Comparison of ENCODE assay signal across 13 cellular contexts in the genomic region with DNA sequence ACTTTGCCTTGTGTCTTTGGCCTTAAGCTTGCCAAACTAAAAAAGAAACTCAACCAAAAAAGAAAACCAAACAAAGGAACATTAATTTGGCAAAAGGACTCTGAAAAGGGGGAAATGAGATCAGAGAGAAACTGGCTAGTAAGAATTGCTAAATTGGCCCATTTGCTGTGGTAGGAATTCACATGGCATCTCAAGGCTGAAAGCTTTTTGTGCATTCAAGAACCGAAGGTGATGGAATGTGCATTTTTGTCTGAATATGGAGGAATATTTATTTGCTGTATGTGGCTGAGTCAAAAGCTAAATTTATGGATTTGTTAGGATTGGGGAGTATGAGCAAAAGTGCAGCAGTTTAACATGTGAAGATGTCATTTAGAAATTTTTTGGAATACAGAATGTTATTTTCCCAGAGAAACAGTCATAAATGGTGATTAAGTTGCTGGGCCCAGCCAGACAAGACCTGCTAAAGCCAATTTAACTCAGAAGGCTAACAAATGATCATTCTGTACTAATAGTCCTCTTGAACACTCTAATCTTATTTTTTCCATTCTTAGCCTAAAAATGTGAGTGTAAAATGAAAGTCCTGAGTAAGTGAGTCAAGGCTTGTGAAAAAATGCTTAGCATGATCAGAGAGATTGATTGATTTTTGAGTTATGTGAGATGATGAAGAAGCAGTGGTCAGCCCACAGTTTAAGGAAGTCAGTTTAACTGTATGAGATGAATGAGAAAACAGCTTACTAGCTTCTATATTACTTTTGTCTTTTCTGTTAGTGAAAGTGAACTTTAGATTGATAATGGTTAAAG.
DNase-seq lines count a peak whose midpoint lies in the region; ATAC-seq, FAIRE-seq and TF ChIP-seq lines count a peak whose summit lies in the region.
"Had no signal": no experiment of that assay in that cellular context is flagged by ENCODE, and none has a peak within 500 bp of the region (broad histone marks: within the 10 kb centered on the region; RNA-seq: fewer than 3 reads in every experiment).

No MANE protein-coding gene starts in this region.

- peaks cover 0 to 21% (median 0%) of the 10 kb centered on the region in 9 donors for H3K36me3 ChIP-seq in heart right ventricle
- peaks cover 5% of the 10 kb centered on the region; the same call in 2 of the 3 replicates for H3K36me3 ChIP-seq in K562 (ENCODE audit: control insufficient read depth, insufficient read depth, low read length)
- no peaks in the 10 kb centered on the region for H3K36me3 ChIP-seq in mucosa of rectum (ENCODE audit: control insufficient read depth in 2 of 2, insufficient read depth in 2 of 2, low read length in 2 of 2)
- H3K36me3 ChIP-seq in H7 (replicated peaks; ENCODE audit: control insufficient read depth, insufficient read depth, low read length), result no peaks in the 10 kb centered on the region

- H3K9me3 ChIP-seq in heart right ventricle, result no peaks in the 10 kb centered on the region
- no peaks in the 10 kb centered on the region for H3K9me3 ChIP-seq in K562 (replicated peaks; ENCODE audit: control insufficient read depth, insufficient read depth, low read depth, low read length)
- H3K9me3 ChIP-seq in mucosa of rectum (ENCODE audit: control insufficient read depth in 2 of 2, low read length in 2 of 2), result no peaks in the 10 kb centered on the region

- H3K36me3 Mint-ChIP-seq in nephron progenitor cell (ENCODE audit: low read depth), result peaks cover 23% of the 10 kb centered on the region

- CTCF ChIA-PET in K562 (lab: Yijun Ruan, JAX; ENCODE audit: low intra/inter-chr PET ratio), result no interaction called here

- TF ChIP-seq RAD21 in K562 (CRISPR knock-in tag; conservative IDR thresholded peaks at IDR 0.05 in 1 of 2, IDR thresholded peaks at IDR 0.05 in 1 of 2), result no peak

- no peak for DNase-seq in heart right ventricle
- DNase-seq in Right ventricle myocardium superior, result no peak
- no peak for DNase-seq in K562 (ENCODE audit: extremely low read depth in 1 of 4, low spot score in 3 of 4)
- no peak for DNase-seq in H7
- DNase-seq in nephron progenitor cell, result no peak
- no peak for DNase-seq in NCI-H774 (lab: John Stamatoyannopoulos, UW)
- DNase-seq: endodermal cell; naive thymus-derived CD4-positive, alpha-beta T cell; NCI-H2029 had no signal

- intact Hi-C loops in heart right ventricle (cut with DNase I) (no loop called here), Right ventricle myocardium superior (cut with DNase I) (no loop called here), K562 (cut with micrococcal nuclease) (no loop called here)

- no peaks in the 10 kb centered on the region for H3K79me2 ChIP-seq in K562 (ENCODE audit: control insufficient read depth, insufficient read depth, low read length)

- BruUV-seq in K562 (replicated peaks; lab: Mats Ljungman, UMichigan), result no TSS peak

- peak in 5 of 8 donors; percentile 6 to 55 (median 38) for ATAC-seq in heart right ventricle
- no peak for ATAC-seq in Right ventricle myocardium superior (ENCODE audit: poor library complexity)
- ATAC-seq in K562, result no peak
- no peak for ATAC-seq in GM21576 (IDR thresholded peaks at IDR 0.05; ENCODE audit: unreplicated experiment)
- ATAC-seq: naive thymus-derived CD4-positive, alpha-beta T cell had no signal

- H3K4me3 ChIP-seq in heart right ventricle (no peak overlapping the region), K562 (no peak overlapping the region), mucosa of rectum (ENCODE audit: low read length in 2 of 2) (no peak overlapping the region), H7 (ENCODE audit: insufficient read depth, low read depth, low read length) (no peak overlapping the region)

- no peak overlapping the region for H3K4me2 ChIP-seq in K562 (ENCODE audit: insufficient read depth, low read length)

- no peak for TF ChIP-seq POLR2A in K562 (conservative IDR thresholded peaks at IDR 0.05)

- H3K9me3 Mint-ChIP-seq in nephron progenitor cell, result no peaks in the 10 kb centered on the region
- H3K9me3 Mint-ChIP-seq: endodermal cell; T-helper 1 cell treated with Interleukin-12 subunit alpha and Interleukin-12 subunit beta and Interleukin-4 antibody, amounts not matched to agents 30 μg/mL and 1 μg/mL, for 36 hours had no signal

- in situ Hi-C loops in K562 (cut with MboI), result no loop called here

- no peak for TF ChIP-seq EP300 in K562 (IDR thresholded peaks at IDR 0.05; ENCODE audit: low read length)

- H3K4me1 ChIP-seq in heart right ventricle, result peaks cover 11 to 71% (median 47%) of the 10 kb centered on the region in 9 donors
- peaks cover 3 to 5% of the 10 kb centered on the region in 2 experiments; a peak in 3 of 5 replicates for H3K4me1 ChIP-seq in K562 (replicated peaks in 1 of 2; ENCODE audit: control insufficient read depth in 2 of 2, insufficient read depth in 2 of 2, low read length in 2 of 2)
- H3K4me1 ChIP-seq in mucosa of rectum (ENCODE audit: control insufficient read depth in 2 of 2, insufficient read depth in 2 of 2, low read length in 2 of 2), result no peaks in the 10 kb centered on the region

- no peak overlapping the region for H2AFZ ChIP-seq in K562 (ENCODE audit: low read depth, low read length)

- H3K27me3 Mint-ChIP-seq in nephron progenitor cell (ENCODE audit: low read depth, poor library complexity), result no peaks in the 10 kb centered on the region
- H3K27me3 Mint-ChIP-seq: naive thymus-derived CD4-positive, alpha-beta T cell had no signal

- WGBS in heart right ventricle, 2 donors, result 50 to 68% methylated on average over 1 of the region's 1 CpG
- 88% methylated on average over 1 of the region's 1 CpG for WGBS in K562 (ENCODE audit: insufficient coverage, low coverage, missing lambda C conversion rate)

- no peaks in the 10 kb centered on the region for H4K20me1 ChIP-seq in K562 (replicated peaks; ENCODE audit: control insufficient read depth, insufficient read depth, low read length)

- TF ChIP-seq CTCF in heart right ventricle (IDR thresholded peaks at IDR 0.05), result no peak
- no peak for TF ChIP-seq CTCF in K562 (IDR thresholded peaks at IDR 0.05 in 2 of 3, conservative IDR thresholded peaks at IDR 0.05 in 1 of 3; ENCODE audit: insufficient read depth in 2 of 3, low read depth in 1 of 3, low read length in 3 of 3)
- no peak for TF ChIP-seq CTCF in nephron progenitor cell (IDR thresholded peaks at IDR 0.05)

- H3K4me3 Mint-ChIP-seq in nephron progenitor cell, result no peak overlapping the region
- H3K4me3 Mint-ChIP-seq: endodermal cell; naive thymus-derived CD4-positive, alpha-beta T cell; T-helper 1 cell treated with Interleukin-12 subunit alpha and Interleukin-12 subunit beta and Interleukin-4 antibody, amounts not matched to agents 30 μg/mL and 1 μg/mL, for 36 hours had no signal

- no peak overlapping the region for H3K9ac ChIP-seq in K562 (ENCODE audit: insufficient read depth in 1 of 2, low read depth in 2 of 2, low read length in 2 of 2)
- no peak overlapping the region for H3K9ac ChIP-seq in mucosa of rectum (ENCODE audit: low read depth in 1 of 2, low read length in 2 of 2)

- POLR2A ChIA-PET in K562 (lab: Yijun Ruan, JAX), result interaction anchor here (0.6 to 0.7 kb wide), 2 partner anchors 11 to 62 kb away, joined by 3 read pairs; no protein-coding TSS in a partner anchor

- H3K27ac ChIP-seq in heart right ventricle (peak overlapping the region in 9 of 10 donors; percentile 26 to 79 (median 60)), K562 (ENCODE audit: extremely low read depth, low read depth, low read length) (no peak overlapping the region), mucosa of rectum (ENCODE audit: low read depth in 2 of 2, low read length in 2 of 2) (peak overlapping the region; percentile 3 to 6)

- H3K27me3 ChIP-seq in heart right ventricle, result no peaks in the 10 kb centered on the region
- no peaks in the 10 kb centered on the region for H3K27me3 ChIP-seq in K562 (ENCODE audit: control insufficient read depth in 2 of 2, insufficient read depth in 2 of 2, low read length in 2 of 2)
- H3K27me3 ChIP-seq in mucosa of rectum (ENCODE audit: control insufficient read depth in 2 of 2, insufficient read depth in 2 of 2, low read length in 2 of 2), result no peaks in the 10 kb centered on the region
- H3K27me3 ChIP-seq in H7 (ENCODE audit: control insufficient read depth, insufficient read depth, low read length), result no peaks in the 10 kb centered on the region

- H3K27ac Mint-ChIP-seq in nephron progenitor cell, result no peak overlapping the region
- H3K27ac Mint-ChIP-seq: endodermal cell; naive thymus-derived CD4-positive, alpha-beta T cell; T-helper 1 cell treated with Interleukin-12 subunit alpha and Interleukin-12 subunit beta and Interleukin-4 antibody, amounts not matched to agents 30 μg/mL and 1 μg/mL, for 36 hours had no signal

- H3K4me1 Mint-ChIP-seq in nephron progenitor cell, result no peaks in the 10 kb centered on the region
- H3K4me1 Mint-ChIP-seq: endodermal cell had no signal

- no peaks in the 10 kb centered on the region for H3K9me1 ChIP-seq in K562 (ENCODE audit: control insufficient read depth, insufficient read depth, low read length)

- no peak for FAIRE-seq in K562 (lab: Jason Lieb, UNC)
- FAIRE-seq: HTR-8/SVneo had no signal

TF ChIP-seq in K562, 482 proteins besides CTCF, POLR2A, EP300 and RAD21:
- 0 out of 2 replicates have a peak, but pooled peaks have one; percentile 11 for TF ChIP-seq SPI1 (IDR thresholded peaks at IDR 0.05; ENCODE audit: borderline replicate concordance, low read depth, low read length)
- peak; percentile 26 for TF ChIP-seq MEIS2 (IDR thresholded peaks at IDR 0.05; ENCODE audit: partially characterized antibody)
- TF ChIP-seq, protein P1, sequence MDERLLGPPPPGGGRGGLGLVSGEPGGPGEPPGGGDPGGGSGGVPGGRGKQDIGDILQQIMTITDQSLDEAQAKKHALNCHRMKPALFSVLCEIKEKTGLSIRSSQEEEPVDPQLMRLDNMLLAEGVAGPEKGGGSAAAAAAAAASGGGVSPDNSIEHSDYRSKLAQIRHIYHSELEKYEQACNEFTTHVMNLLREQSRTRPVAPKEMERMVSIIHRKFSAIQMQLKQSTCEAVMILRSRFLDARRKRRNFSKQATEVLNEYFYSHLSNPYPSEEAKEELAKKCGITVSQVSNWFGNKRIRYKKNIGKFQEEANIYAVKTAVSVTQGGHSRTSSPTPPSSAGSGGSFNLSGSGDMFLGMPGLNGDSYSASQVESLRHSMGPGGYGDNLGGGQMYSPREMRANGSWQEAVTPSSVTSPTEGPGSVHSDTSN (CRISPR knock-in tag; IDR thresholded peaks at IDR 0.05; ENCODE audit: low read depth), result no peak
- TF ChIP-seq, protein P1 (tag; conservative IDR thresholded peaks at IDR 0.05; ENCODE audit: low read depth), result peak; percentile 33
- no peak for TF ChIP-seq ETS2 (tag; IDR thresholded peaks at IDR 0.05; ENCODE audit: borderline replicate concordance, poor library complexity, severe bottlenecking)
- TF ChIP-seq KAT2B (IDR thresholded peaks at IDR 0.05; ENCODE audit: low read depth, low read length), result no peak

Comparison
In these comparisons a context has a peak if more than half of its experiments do, and no peak if none do; other contexts are left out.
1. ATAC-seq: peak in heart right ventricle (5 of 8); none in Right ventricle myocardium superior (single experiment), K562 (single experiment) and GM21576 (single experiment).